In genomic region chr9:83334320-83334719, GRCh38 we compare ENCODE assay signal across 1 cellular context.
TF ChIP-seq lines count a peak whose summit lies in the region.

No MANE protein-coding gene starts in this region.

TF ChIP-seq in K562, 482 proteins besides CTCF, POLR2A, EP300 and RAD21 (continued from another document):
- TF ChIP-seq, protein P1, sequence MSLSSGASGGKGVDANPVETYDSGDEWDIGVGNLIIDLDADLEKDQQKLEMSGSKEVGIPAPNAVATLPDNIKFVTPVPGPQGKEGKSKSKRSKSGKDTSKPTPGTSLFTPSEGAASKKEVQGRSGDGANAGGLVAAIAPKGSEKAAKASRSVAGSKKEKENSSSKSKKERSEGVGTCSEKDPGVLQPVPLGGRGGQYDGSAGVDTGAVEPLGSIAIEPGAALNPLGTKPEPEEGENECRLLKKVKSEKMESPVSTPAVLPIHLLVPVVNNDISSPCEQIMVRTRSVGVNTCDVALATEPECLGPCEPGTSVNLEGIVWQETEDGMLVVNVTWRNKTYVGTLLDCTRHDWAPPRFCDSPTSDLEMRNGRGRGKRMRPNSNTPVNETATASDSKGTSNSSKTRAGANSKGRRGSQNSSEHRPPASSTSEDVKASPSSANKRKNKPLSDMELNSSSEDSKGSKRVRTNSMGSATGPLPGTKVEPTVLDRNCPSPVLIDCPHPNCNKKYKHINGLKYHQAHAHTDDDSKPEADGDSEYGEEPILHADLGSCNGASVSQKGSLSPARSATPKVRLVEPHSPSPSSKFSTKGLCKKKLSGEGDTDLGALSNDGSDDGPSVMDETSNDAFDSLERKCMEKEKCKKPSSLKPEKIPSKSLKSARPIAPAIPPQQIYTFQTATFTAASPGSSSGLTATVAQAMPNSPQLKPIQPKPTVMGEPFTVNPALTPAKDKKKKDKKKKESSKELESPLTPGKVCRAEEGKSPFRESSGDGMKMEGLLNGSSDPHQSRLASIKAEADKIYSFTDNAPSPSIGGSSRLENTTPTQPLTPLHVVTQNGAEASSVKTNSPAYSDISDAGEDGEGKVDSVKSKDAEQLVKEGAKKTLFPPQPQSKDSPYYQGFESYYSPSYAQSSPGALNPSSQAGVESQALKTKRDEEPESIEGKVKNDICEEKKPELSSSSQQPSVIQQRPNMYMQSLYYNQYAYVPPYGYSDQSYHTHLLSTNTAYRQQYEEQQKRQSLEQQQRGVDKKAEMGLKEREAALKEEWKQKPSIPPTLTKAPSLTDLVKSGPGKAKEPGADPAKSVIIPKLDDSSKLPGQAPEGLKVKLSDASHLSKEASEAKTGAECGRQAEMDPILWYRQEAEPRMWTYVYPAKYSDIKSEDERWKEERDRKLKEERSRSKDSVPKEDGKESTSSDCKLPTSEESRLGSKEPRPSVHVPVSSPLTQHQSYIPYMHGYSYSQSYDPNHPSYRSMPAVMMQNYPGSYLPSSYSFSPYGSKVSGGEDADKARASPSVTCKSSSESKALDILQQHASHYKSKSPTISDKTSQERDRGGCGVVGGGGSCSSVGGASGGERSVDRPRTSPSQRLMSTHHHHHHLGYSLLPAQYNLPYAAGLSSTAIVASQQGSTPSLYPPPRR (CRISPR knock-in tag; IDR thresholded peaks at IDR 0.05; ENCODE audit: borderline replicate concordance): no peak
- TF ChIP-seq ZNF175 (CRISPR knock-in tag; IDR thresholded peaks at IDR 0.05; ENCODE audit: low read depth) (no peak), CEBPG (CRISPR knock-in tag; IDR thresholded peaks at IDR 0.05) (peak; percentile 43; the same call in 1 of the 2 replicates), CEBPG (tag; conservative IDR thresholded peaks at IDR 0.05 in 1 of 2, IDR thresholded peaks at IDR 0.05 in 1 of 2) (peak; percentile 59 to 75; a peak in 3 of 4 replicates), FOXP4 (CRISPR knock-in tag; IDR thresholded peaks at IDR 0.05; ENCODE audit: borderline replicate concordance) (no peak), ATF7 (IDR thresholded peaks at IDR 0.05) (peak; percentile 48; the same call in 1 of the 2 replicates), CEBPB (tag; IDR thresholded peaks at IDR 0.05) (peak; percentile 64), HES1 (IDR thresholded peaks at IDR 0.05; ENCODE audit: low read depth) (no peak), SMAD3 (CRISPR knock-in tag; conservative IDR thresholded peaks at IDR 0.05) (no peak), SRSF3 (IDR thresholded peaks at IDR 0.05; ENCODE audit: insufficient read depth, low read length) (no peak), EGR1 (conservative IDR thresholded peaks at IDR 0.05) (no peak), SRSF7 (optimal IDR thresholded peaks at IDR 0.05; ENCODE audit: low read depth, low read length) (no peak), TAF9B (IDR thresholded peaks at IDR 0.05; ENCODE audit: partially characterized antibody) (no peak), RNF2 (IDR thresholded peaks at IDR 0.05) (no peak), SMARCE1 (IDR thresholded peaks at IDR 0.05) (no peak), FUS (optimal IDR thresholded peaks at IDR 0.05; ENCODE audit: low read depth, low read length) (no peak), ZNF589 (CRISPR knock-in tag; IDR thresholded peaks at IDR 0.05; ENCODE audit: low read depth) (no peak), NR1H2 (CRISPR knock-in tag; IDR thresholded peaks at IDR 0.05) (no peak), ZNF184 (CRISPR knock-in tag; IDR thresholded peaks at IDR 0.05) (no peak)
- TF ChIP-seq, protein P2, sequence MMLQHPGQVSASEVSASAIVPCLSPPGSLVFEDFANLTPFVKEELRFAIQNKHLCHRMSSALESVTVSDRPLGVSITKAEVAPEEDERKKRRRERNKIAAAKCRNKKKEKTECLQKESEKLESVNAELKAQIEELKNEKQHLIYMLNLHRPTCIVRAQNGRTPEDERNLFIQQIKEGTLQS (IDR thresholded peaks at IDR 0.05): peak; percentile 64
- TF ChIP-seq, protein P2 (CRISPR knock-in tag; conservative IDR thresholded peaks at IDR 0.05): no peak
- TF ChIP-seq, protein P3, sequence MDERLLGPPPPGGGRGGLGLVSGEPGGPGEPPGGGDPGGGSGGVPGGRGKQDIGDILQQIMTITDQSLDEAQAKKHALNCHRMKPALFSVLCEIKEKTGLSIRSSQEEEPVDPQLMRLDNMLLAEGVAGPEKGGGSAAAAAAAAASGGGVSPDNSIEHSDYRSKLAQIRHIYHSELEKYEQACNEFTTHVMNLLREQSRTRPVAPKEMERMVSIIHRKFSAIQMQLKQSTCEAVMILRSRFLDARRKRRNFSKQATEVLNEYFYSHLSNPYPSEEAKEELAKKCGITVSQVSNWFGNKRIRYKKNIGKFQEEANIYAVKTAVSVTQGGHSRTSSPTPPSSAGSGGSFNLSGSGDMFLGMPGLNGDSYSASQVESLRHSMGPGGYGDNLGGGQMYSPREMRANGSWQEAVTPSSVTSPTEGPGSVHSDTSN (CRISPR knock-in tag; IDR thresholded peaks at IDR 0.05; ENCODE audit: low read depth): no peak
- TF ChIP-seq, protein P3 (tag; conservative IDR thresholded peaks at IDR 0.05; ENCODE audit: low read depth): no peak
- TF ChIP-seq, protein P4, sequence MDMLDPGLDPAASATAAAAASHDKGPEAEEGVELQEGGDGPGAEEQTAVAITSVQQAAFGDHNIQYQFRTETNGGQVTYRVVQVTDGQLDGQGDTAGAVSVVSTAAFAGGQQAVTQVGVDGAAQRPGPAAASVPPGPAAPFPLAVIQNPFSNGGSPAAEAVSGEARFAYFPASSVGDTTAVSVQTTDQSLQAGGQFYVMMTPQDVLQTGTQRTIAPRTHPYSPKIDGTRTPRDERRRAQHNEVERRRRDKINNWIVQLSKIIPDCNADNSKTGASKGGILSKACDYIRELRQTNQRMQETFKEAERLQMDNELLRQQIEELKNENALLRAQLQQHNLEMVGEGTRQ (CRISPR knock-in tag; IDR thresholded peaks at IDR 0.05): no peak
- TF ChIP-seq, protein P5, sequence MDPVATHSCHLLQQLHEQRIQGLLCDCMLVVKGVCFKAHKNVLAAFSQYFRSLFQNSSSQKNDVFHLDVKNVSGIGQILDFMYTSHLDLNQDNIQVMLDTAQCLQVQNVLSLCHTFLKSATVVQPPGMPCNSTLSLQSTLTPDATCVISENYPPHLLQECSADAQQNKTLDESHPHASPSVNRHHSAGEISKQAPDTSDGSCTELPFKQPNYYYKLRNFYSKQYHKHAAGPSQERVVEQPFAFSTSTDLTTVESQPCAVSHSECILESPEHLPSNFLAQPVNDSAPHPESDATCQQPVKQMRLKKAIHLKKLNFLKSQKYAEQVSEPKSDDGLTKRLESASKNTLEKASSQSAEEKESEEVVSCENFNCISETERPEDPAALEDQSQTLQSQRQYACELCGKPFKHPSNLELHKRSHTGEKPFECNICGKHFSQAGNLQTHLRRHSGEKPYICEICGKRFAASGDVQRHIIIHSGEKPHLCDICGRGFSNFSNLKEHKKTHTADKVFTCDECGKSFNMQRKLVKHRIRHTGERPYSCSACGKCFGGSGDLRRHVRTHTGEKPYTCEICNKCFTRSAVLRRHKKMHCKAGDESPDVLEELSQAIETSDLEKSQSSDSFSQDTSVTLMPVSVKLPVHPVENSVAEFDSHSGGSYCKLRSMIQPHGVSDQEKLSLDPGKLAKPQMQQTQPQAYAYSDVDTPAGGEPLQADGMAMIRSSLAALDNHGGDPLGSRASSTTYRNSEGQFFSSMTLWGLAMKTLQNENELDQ (CRISPR knock-in tag; IDR thresholded peaks at IDR 0.05; ENCODE audit: borderline replicate concordance): no peak
TF ChIP-seq in K562: peak in this region for 8.
